8 cellular contexts compared by ENCODE assay signal in the genomic region with DNA sequence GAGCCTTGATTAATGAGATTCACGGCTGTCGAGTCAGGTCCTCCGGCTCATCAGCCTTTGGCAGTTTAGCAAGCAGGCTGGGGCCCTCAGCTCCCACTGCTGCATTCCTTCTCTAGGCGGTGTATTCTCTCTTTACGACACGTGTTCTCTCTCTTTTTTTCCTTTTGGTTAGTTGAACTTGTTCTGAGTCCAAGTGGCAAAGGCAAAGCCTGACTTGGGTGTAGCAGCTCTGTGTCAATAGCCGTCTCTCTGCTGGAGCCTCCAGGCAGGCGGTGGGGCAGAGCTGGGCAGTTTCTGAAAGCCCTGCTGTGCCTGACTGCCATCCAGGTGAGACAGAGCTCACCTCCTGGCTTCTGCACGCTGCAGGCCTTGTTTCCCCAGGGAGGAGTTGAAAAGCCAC. TPM values are rescaled to one million over a fixed set of nuclear protein-coding genes. Genes with fewer than 3 reads are reported as not detected.
DNase-seq lines count a peak whose midpoint lies in the region; ATAC-seq and TF ChIP-seq lines count a peak whose summit lies in the region.

No MANE protein-coding gene starts in this region.

- no peak for TF ChIP-seq CTCF in LNCaP clone FGC (IDR thresholded peaks at IDR 0.05; ENCODE audit: control insufficient read depth, extremely low read depth, insufficient read depth)
- TF ChIP-seq CTCF in right atrium auricular region (IDR thresholded peaks at IDR 0.05), result no peak
- TF ChIP-seq CTCF in A673 (conservative IDR thresholded peaks at IDR 0.05; ENCODE audit: low read depth, low read length), result no peak

- intact Hi-C loops in activated CD4-positive, alpha-beta memory T cell treated with anti-CD3 and anti-CD28 coated beads for 36 hours (cut with micrococcal nuclease), result no loop called here
- intact Hi-C loops in A673 (cut with micrococcal nuclease; ENCODE audit: unreplicated experiment), result no loop called here

- no TSS peak for BruUV-seq in A673 (replicated peaks; lab: Mats Ljungman, UMichigan)

- peaks cover 0 to 67% of the 10 kb centered on the region in 2 donors for H3K4me1 ChIP-seq in right atrium auricular region
- no peaks in the 10 kb centered on the region for H3K4me1 ChIP-seq in A673 (ENCODE audit: insufficient read depth, low read length, poor library complexity, severe bottlenecking)

- POLR2A ChIA-PET in activated CD4-positive, alpha-beta memory T cell treated with anti-CD3 and anti-CD28 coated beads for 36 hours (lab: Charles Lee), result interaction anchor here (0.7 to 2.4 kb wide), 5 partner anchors 9 to 261 kb away, joined by 3 to 6 read pairs (median 5); partner anchors contain the start of gene SUSD6
- POLR2A ChIA-PET in A673 (lab: Charles Lee; ENCODE audit: low non-redundant PET), result no interaction called here

- peaks cover 93% of the 10 kb centered on the region for H3K4me1 Mint-ChIP-seq in activated CD4-positive, alpha-beta memory T cell treated with anti-CD3 and anti-CD28 coated beads for 36 hours (ENCODE audit: low read depth)

- H3K9me3 ChIP-seq in right atrium auricular region (no peaks in the 10 kb centered on the region), A673 (ENCODE audit: low read depth, low read length, poor library complexity, severe bottlenecking) (no peaks in the 10 kb centered on the region)

- H3K4me3 Mint-ChIP-seq in activated CD4-positive, alpha-beta memory T cell treated with anti-CD3 and anti-CD28 coated beads for 36 hours, result no peak overlapping the region

- H3K9me3 Mint-ChIP-seq in activated CD4-positive, alpha-beta memory T cell treated with anti-CD3 and anti-CD28 coated beads for 36 hours, result no peaks in the 10 kb centered on the region

- H3K27me3 Mint-ChIP-seq in activated CD4-positive, alpha-beta memory T cell treated with anti-CD3 and anti-CD28 coated beads for 36 hours, result no peaks in the 10 kb centered on the region

- H3K36me3 ChIP-seq in right atrium auricular region (peaks cover 12% of the 10 kb centered on the region), A673 (ENCODE audit: insufficient read depth, low read length, poor library complexity, severe bottlenecking) (no peaks in the 10 kb centered on the region)

- CTCF ChIA-PET in activated CD4-positive, alpha-beta memory T cell treated with anti-CD3 and anti-CD28 coated beads for 36 hours (lab: Charles Lee), result interaction anchor here (1.3 kb wide), 1 partner anchor 10 kb away, joined by 3 read pairs; no protein-coding TSS in a partner anchor
- CTCF ChIA-PET in A673 (lab: Charles Lee), result no interaction called here

- no peak for ATAC-seq in GM18519 (IDR thresholded peaks at IDR 0.05; ENCODE audit: low FRiP score, unreplicated experiment)
- ATAC-seq in GM21723 (IDR thresholded peaks at IDR 0.05; ENCODE audit: unreplicated experiment), result no peak

- H3K27ac Mint-ChIP-seq in activated CD4-positive, alpha-beta memory T cell treated with anti-CD3 and anti-CD28 coated beads for 36 hours, result peak overlapping the region; percentile 83

- no peaks in the 10 kb centered on the region for H3K27me3 ChIP-seq in right atrium auricular region
- no peaks in the 10 kb centered on the region for H3K27me3 ChIP-seq in A673 (replicated peaks; ENCODE audit: insufficient read depth, low read depth, low read length, poor library complexity)

- H3K4me3 ChIP-seq in LNCaP clone FGC (ENCODE audit: low read depth, low read length) (no peak overlapping the region), right atrium auricular region (no peak overlapping the region), skin epidermis (peak overlapping the region in 1 of 7 experiments; percentile 12), A673 (ENCODE audit: low read depth, low read length, poor library complexity, severe bottlenecking) (no peak overlapping the region)

- DNase-seq in LNCaP clone FGC (ENCODE audit: low read depth) (peak; percentile 76), right atrium auricular region (ENCODE audit: low spot score) (no peak), DMS53 (lab: John Stamatoyannopoulos, UW) (no peak), A673 (ENCODE audit: low spot score) (no peak)
- DNase-seq in activated CD4-positive, alpha-beta memory T cell treated with anti-CD3 and anti-CD28 coated beads for 36 hours, result no peak

- H3K27ac ChIP-seq in right atrium auricular region (peak overlapping the region; percentile 44 to 48), skin epidermis (peak overlapping the region in 20 of 21 experiments; percentile 24 to 82 (median 70)), A673 (ENCODE audit: low read depth, low read length, poor library complexity, severe bottlenecking) (no peak overlapping the region)

- peaks cover 31% of the 10 kb centered on the region for H3K36me3 Mint-ChIP-seq in activated CD4-positive, alpha-beta memory T cell treated with anti-CD3 and anti-CD28 coated beads for 36 hours

RNA-seq across cellular contexts. Expression of gene SUSD6, which starts 46.6 kb away (rescaled TPM):
- total RNA-seq in activated CD4-positive, alpha-beta memory T cell treated with anti-CD3 and anti-CD28 coated beads for 36 hours, result 10 to 100 TPM; 69.9 to 72.2 TPM
- total RNA-seq in right atrium auricular region (10 to 100 TPM; 19.2 to 24.7 TPM), A673 (2021) (9.2 and 13.1 TPM in 2 replicates)
